In the genomic region with DNA sequence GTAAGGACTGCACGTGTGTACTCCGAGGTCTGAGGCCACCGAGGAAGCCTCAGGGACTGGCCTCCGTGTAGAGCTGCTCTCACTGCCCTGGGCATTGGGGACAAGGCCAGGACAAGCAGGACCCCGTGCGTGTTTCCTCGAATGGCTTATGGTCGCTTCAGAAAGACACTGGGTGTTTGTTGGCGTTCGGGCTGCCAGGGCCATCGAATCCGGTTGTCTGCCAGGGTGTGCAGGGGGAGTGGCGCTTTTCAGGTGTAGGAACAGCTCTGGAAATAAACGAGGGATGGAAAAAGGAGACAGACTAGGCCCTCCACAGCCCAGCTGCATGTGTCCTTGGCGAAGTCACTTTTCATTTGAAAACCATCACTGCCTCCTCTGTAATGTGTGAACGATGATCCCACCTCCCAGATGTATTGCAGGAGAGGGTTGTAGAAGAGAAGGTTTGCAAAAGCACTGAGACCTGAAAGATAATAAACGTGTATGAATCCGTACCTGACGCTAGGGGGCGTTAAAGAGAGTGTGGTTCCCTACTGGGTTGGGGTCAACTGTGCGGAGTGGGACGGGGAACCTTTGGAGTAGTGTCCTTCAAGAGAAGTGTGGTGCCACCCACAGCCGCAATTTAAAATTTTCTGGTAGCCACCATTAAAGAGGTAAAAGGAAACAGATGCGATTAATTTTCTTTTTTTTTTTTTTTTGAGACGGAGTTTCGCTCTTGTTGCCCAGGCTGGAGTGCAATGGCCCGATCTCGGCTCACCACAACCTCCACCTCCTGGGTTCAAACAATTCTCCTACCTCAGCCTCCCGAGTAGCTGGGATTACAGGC, we compare ENCODE assay signal across 8 cellular contexts. TPM values are rescaled to one million over a fixed set of nuclear protein-coding genes. Genes with fewer than 3 reads are reported as not detected.
DNase-seq lines count a peak whose midpoint lies in the region; ATAC-seq and TF ChIP-seq lines count a peak whose summit lies in the region.

No MANE protein-coding gene starts in this region.

- H3K9me3 Mint-ChIP-seq in activated CD4-positive, alpha-beta T cell treated with anti-CD3 and anti-CD28 coated beads, Interleukin-2, amount 10 ng/mL, durations not matched to agents 24 days and 14 days, result no peaks in the 10 kb centered on the region

- peak; percentile 58 for TF ChIP-seq CTCF in fibroblast of pulmonary artery (IDR thresholded peaks at IDR 0.05; ENCODE audit: low read length, missing control alignments)

- peak overlapping the region; percentile 78 for H3K4me3 Mint-ChIP-seq in activated CD4-positive, alpha-beta T cell treated with anti-CD3 and anti-CD28 coated beads, Interleukin-2, amount 10 ng/mL, durations not matched to agents 24 days and 14 days

- peak; percentile 66 for DNase-seq in ELF-1 (ENCODE audit: low read depth, low spot score)
- DNase-seq in Karpas-422, result peak; percentile 81
- DNase-seq in activated CD4-positive, alpha-beta T cell treated with anti-CD3 and anti-CD28 coated beads, Interleukin-2, amount 10 ng/mL, durations not matched to agents 24 days and 14 days, result peak; percentile 86
- peak; percentile 40 for DNase-seq in fibroblast of pulmonary artery (ENCODE audit: low read depth)
- peak; percentile 36 for DNase-seq in stimulated activated CD4-positive, alpha-beta T cell treated with anti-CD3 and anti-CD28 coated beads, Interleukin-4, amount 100 ng/mL, for 1 hour

- H3K27ac ChIP-seq in Karpas-422 (ENCODE audit: low read length), result no peak overlapping the region

- no peaks in the 10 kb centered on the region for H3K9me3 ChIP-seq in Karpas-422 (ENCODE audit: low read length)

- no peaks in the 10 kb centered on the region for H3K36me3 Mint-ChIP-seq in activated CD4-positive, alpha-beta T cell treated with anti-CD3 and anti-CD28 coated beads, Interleukin-2, amount 10 ng/mL, durations not matched to agents 24 days and 14 days (ENCODE audit: low read depth)

- no peak overlapping the region for H3K9ac ChIP-seq in Karpas-422 (ENCODE audit: low read length)

- H3K4me1 Mint-ChIP-seq in activated CD4-positive, alpha-beta T cell treated with anti-CD3 and anti-CD28 coated beads, Interleukin-2, amount 10 ng/mL, durations not matched to agents 24 days and 14 days, result peaks cover 36% of the 10 kb centered on the region

- H3K9me2 ChIP-seq in Karpas-422 (replicated peaks; ENCODE audit: insufficient read depth, low read length), result no peaks in the 10 kb centered on the region

- H2AFZ ChIP-seq in Karpas-422 (ENCODE audit: low read length), result no peak overlapping the region

- H3K4me3 ChIP-seq in Karpas-422 (ENCODE audit: low read length) (no peak overlapping the region), fibroblast of pulmonary artery (replicated peaks; ENCODE audit: low read depth, low read length) (no peak overlapping the region)

- H3K4me1 ChIP-seq in Karpas-422 (ENCODE audit: low read length), result peaks cover 13% of the 10 kb centered on the region

- H3K27ac Mint-ChIP-seq in activated CD4-positive, alpha-beta T cell treated with anti-CD3 and anti-CD28 coated beads, Interleukin-2, amount 10 ng/mL, durations not matched to agents 24 days and 14 days, result peak overlapping the region; percentile 85

- ATAC-seq in HG02973 (IDR thresholded peaks at IDR 0.05; ENCODE audit: unreplicated experiment), result no peak
- ATAC-seq in esophagus mucosa, result no peak
- ATAC-seq in GM21447 (IDR thresholded peaks at IDR 0.05; ENCODE audit: unreplicated experiment), result no peak

- peaks cover 2% of the 10 kb centered on the region for H3K27me3 Mint-ChIP-seq in activated CD4-positive, alpha-beta T cell treated with anti-CD3 and anti-CD28 coated beads, Interleukin-2, amount 10 ng/mL, durations not matched to agents 24 days and 14 days

- H3K27me3 ChIP-seq in Karpas-422 (ENCODE audit: low read length), result no peaks in the 10 kb centered on the region

- H3K36me3 ChIP-seq in Karpas-422 (ENCODE audit: insufficient read depth, low read length), result no peaks in the 10 kb centered on the region

- no peaks in the 10 kb centered on the region for H3K79me2 ChIP-seq in Karpas-422 (ENCODE audit: low read length)

- no peaks in the 10 kb centered on the region for H4K20me1 ChIP-seq in Karpas-422 (ENCODE audit: insufficient read depth, low read depth, low read length)

- no peak overlapping the region for H3K4me2 ChIP-seq in Karpas-422 (ENCODE audit: low read depth, low read length, poor library complexity, severe bottlenecking)

- intact Hi-C loops in activated CD4-positive, alpha-beta T cell treated with anti-CD3 and anti-CD28 coated beads, Interleukin-2, amount 10 ng/mL, durations not matched to agents 24 days and 14 days (cut with micrococcal nuclease), result loop anchor here (2.0 kb wide), 1 partner anchor 42 kb away; no protein-coding TSS in a partner anchor

RNA-seq across cellular contexts. Expression of gene ZSCAN10, which starts 2.1 kb away (rescaled TPM):
- not detected in 2 replicates for total RNA-seq in Karpas-422 (2014; rRNA removed; shearing (Covaris generic); ENCODE audit: low replicate concordance)
- not detected in 2 replicates for total RNA-seq in activated CD4-positive, alpha-beta T cell treated with anti-CD3 and anti-CD28 coated beads, Interleukin-2, amount 10 ng/mL, durations not matched to agents 24 days and 14 days
- total RNA-seq in esophagus mucosa, result not detected

RNA-seq across cellular contexts. Expression of gene ZNF205, which starts 11.2 kb away (rescaled TPM):
- total RNA-seq in Karpas-422 (2014; rRNA removed; shearing (Covaris generic); ENCODE audit: low replicate concordance), result not detected in 2 replicates
- total RNA-seq in activated CD4-positive, alpha-beta T cell treated with anti-CD3 and anti-CD28 coated beads, Interleukin-2, amount 10 ng/mL, durations not matched to agents 24 days and 14 days, result 0.21 and 0.47 TPM in 2 replicates
- total RNA-seq in esophagus mucosa, result 5.6 TPM

RNA-seq across cellular contexts. Expression of gene ZNF213, which starts 33.6 kb away (rescaled TPM):
- 2.0 and 8.0 TPM in 2 replicates for total RNA-seq in Karpas-422 (2014; rRNA removed; shearing (Covaris generic); ENCODE audit: low replicate concordance)
- 9.5 and 10.6 TPM in 2 replicates for total RNA-seq in activated CD4-positive, alpha-beta T cell treated with anti-CD3 and anti-CD28 coated beads, Interleukin-2, amount 10 ng/mL, durations not matched to agents 24 days and 14 days
- 9.7 TPM for total RNA-seq in esophagus mucosa

RNA-seq across cellular contexts. Expression of gene IL32, which starts 35.8 kb away (rescaled TPM):
- not detected in 2 replicates for total RNA-seq in Karpas-422 (2014; rRNA removed; shearing (Covaris generic); ENCODE audit: low replicate concordance)
- 918 and 934 TPM in 2 replicates for total RNA-seq in activated CD4-positive, alpha-beta T cell treated with anti-CD3 and anti-CD28 coated beads, Interleukin-2, amount 10 ng/mL, durations not matched to agents 24 days and 14 days
- 3.7 TPM for total RNA-seq in esophagus mucosa

RNA-seq across cellular contexts. Expression of gene MMP25, which starts 54.9 kb away (rescaled TPM):
- 0.15 and 0.47 TPM in 2 replicates for total RNA-seq in Karpas-422 (2014; rRNA removed; shearing (Covaris generic); ENCODE audit: low replicate concordance)
- total RNA-seq in activated CD4-positive, alpha-beta T cell treated with anti-CD3 and anti-CD28 coated beads, Interleukin-2, amount 10 ng/mL, durations not matched to agents 24 days and 14 days, result 8.1 and 10.2 TPM in 2 replicates
- 0.80 TPM for total RNA-seq in esophagus mucosa

Comparison
In these comparisons a context has a peak if more than half of its experiments do, and no peak if none do; other contexts are left out.
1. DNase-seq: peak in every context shown above with its lines; median percentile 86 in activated CD4-positive, alpha-beta T cell treated with anti-CD3 and anti-CD28 coated beads, Interleukin-2, amount 10 ng/mL, durations not matched to agents 24 days and 14 days; 81 in Karpas-422; 66 in ELF-1; 40 in fibroblast of pulmonary artery; 36 in stimulated activated CD4-positive, alpha-beta T cell treated with anti-CD3 and anti-CD28 coated beads, Interleukin-4, amount 100 ng/mL, for 1 hour.